ENCODE assay signal across 13 cellular contexts in genomic region chr2:221635949-221636348, GRCh38.
DNase-seq lines count a peak whose midpoint lies in the region; ATAC-seq and TF ChIP-seq lines count a peak whose summit lies in the region.
"Had no signal": no experiment of that assay in that cellular context is flagged by ENCODE, and none has a peak within 500 bp of the region (broad histone marks: within the 10 kb centered on the region; RNA-seq: fewer than 3 reads in every experiment).

No MANE protein-coding gene starts in this region.

- H3K27me3 ChIP-seq in body of pancreas, result no peaks in the 10 kb centered on the region

- intact Hi-C loops in body of pancreas (cut with DNase I), result no loop called here

- no peaks in the 10 kb centered on the region for H3K36me3 Mint-ChIP-seq in nephron (ENCODE audit: low read depth)

- peaks cover 11% of the 10 kb centered on the region for H3K4me1 ChIP-seq in body of pancreas
- H3K4me1 ChIP-seq: psoas muscle had no signal

- no peak for TF ChIP-seq POLR2A in body of pancreas (IDR thresholded peaks at IDR 0.05)

- ATAC-seq in body of pancreas (peak; percentile 93), HG02981 (IDR thresholded peaks at IDR 0.05; ENCODE audit: unreplicated experiment) (no peak)
- ATAC-seq: psoas muscle had no signal

- no peaks in the 10 kb centered on the region for H3K9me3 Mint-ChIP-seq in nephron

- no peaks in the 10 kb centered on the region for H3K36me3 ChIP-seq in body of pancreas (replicated peaks in 1 of 2; ENCODE audit: insufficient read depth in 1 of 2, low read depth in 2 of 2)
- H3K36me3 ChIP-seq: HAP-1 had no signal

- H3K4me3 ChIP-seq in body of pancreas, result no peak overlapping the region
- H3K4me3 ChIP-seq: HAP-1, psoas muscle had no signal

- H3K4me3 Mint-ChIP-seq in nephron, result no peak overlapping the region

- no peak overlapping the region for H3K27ac ChIP-seq in body of pancreas
- H3K27ac ChIP-seq: psoas muscle had no signal

- no peaks in the 10 kb centered on the region for H3K4me1 Mint-ChIP-seq in nephron

- TF ChIP-seq CTCF in body of pancreas (IDR thresholded peaks at IDR 0.05) (peak; percentile 20 to 64 (median 58)), nephron (IDR thresholded peaks at IDR 0.05; ENCODE audit: unreplicated experiment in 3 of 3) (peak in 2 of 3 experiments; percentile 23 to 29)

- no peaks in the 10 kb centered on the region for H3K9me3 ChIP-seq in body of pancreas
- H3K9me3 ChIP-seq: HAP-1, psoas muscle had no signal

- H3K27ac Mint-ChIP-seq in nephron, result peak overlapping the region in 2 of 3 experiments; percentile 49 to 62

- H3K27me3 Mint-ChIP-seq in nephron (ENCODE audit: low read depth), result no peaks in the 10 kb centered on the region

- DNase-seq in DMS153 (lab: John Stamatoyannopoulos, UW) (peak; percentile 19), DMS153 treated with DMSO at 0.1 percent for 48 hours (lab: John Stamatoyannopoulos, UW; ENCODE audit: unreplicated experiment) (no peak), NCI-H1092 (lab: John Stamatoyannopoulos, UW) (peak; percentile 2), body of pancreas (peak; percentile 58 to 75 (median 66)), SKM-1 (lab: John Stamatoyannopoulos, UW; ENCODE audit: unreplicated experiment) (no peak)
- DNase-seq in activated CD4-positive, alpha-beta T cell treated with anti-CD3 and anti-CD28 coated beads for 1 hour, result no peak
- DNase-seq: KBM-7; mesenchymal stem cell; psoas muscle; stimulated activated CD4-positive, alpha-beta T cell treated with anti-CD3 and anti-CD28 coated beads, Interleukin-4, amount 100 ng/mL, for 24 hours had no signal

Comparison
In these comparisons a context has a peak if more than half of its experiments do, and no peak if none do; other contexts are left out.
1. DNase-seq: peak in DMS153 (single experiment), NCI-H1092 (single experiment) and body of pancreas (4 of 4); none in DMS153 treated with DMSO at 0.1 percent for 48 hours (single experiment), SKM-1 (single experiment) and activated CD4-positive, alpha-beta T cell treated with anti-CD3 and anti-CD28 coated beads for 1 hour (single experiment).